In the genomic region with DNA sequence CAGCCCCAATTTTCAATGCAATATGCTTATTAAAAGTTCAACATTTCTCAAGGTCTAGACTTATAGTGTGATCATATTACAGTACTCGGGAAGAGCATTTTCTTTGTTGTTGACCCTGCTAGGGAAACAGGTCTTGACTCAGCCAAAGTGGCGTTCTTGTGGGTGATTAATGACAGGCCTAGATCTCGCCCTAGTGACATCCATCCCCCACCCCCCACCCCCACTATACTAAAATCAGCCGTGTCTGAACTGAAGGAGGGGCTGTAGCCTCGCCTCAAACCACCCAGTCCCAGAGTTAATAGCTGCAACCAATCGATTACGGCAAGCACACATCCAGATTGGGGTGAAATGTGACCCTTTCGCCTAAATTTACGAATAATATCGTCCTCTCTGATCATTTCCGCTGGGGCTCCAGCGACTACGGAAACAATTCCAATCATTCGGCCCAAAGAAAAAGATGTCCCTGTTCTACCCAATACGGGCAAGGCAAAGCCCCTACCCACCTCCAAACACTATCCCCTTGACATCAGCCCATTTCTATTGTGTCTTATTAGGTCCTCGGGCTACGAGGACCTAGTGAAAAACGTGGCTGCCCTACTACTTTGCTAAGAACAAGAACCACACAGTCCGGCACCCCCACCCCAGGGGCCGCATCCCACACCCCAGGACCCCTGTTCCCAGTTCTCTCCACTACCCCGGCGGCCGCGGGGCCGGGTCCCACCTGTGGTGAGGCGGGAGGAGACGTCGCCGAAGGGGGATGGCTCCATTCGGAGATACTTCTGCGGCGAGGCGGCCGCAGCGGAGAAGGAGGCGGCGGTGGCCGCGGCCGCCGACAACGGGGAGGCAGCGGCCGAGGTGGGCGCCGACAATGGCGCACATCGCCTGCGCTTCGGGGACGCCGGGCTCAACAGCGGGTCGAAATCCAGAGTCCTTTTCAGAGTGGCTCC, we compare ENCODE assay signal across 8 cellular contexts. TPM values are rescaled to one million over a fixed set of nuclear protein-coding genes. Genes with fewer than 3 reads are reported as not detected.
DNase-seq lines count a peak whose midpoint lies in the region; ATAC-seq and TF ChIP-seq lines count a peak whose summit lies in the region.

No MANE protein-coding gene starts in this region.

- H3K4me3 ChIP-seq in epithelial cell of esophagus (ENCODE audit: low read length) (peak overlapping the region; percentile 95), mucosa of stomach (ENCODE audit: low read length) (peak overlapping the region; percentile 92), suprapubic skin (peak overlapping the region; percentile 100)

- H3K36me3 ChIP-seq in ES-I3 (ENCODE audit: insufficient read depth, low read length): no peaks in the 10 kb centered on the region
- no peaks in the 10 kb centered on the region for H3K36me3 ChIP-seq in mucosa of stomach (ENCODE audit: control insufficient read depth, insufficient read depth, low read length)
- H3K36me3 ChIP-seq in suprapubic skin: no peaks in the 10 kb centered on the region

- peak; percentile 35 for DNase-seq in NCI-H345 treated with DMSO at 0.1 percent for 48 hours (lab: John Stamatoyannopoulos, UW; ENCODE audit: unreplicated experiment)
- DNase-seq in activated CD4-positive, alpha-beta T cell treated with anti-CD3 and anti-CD28 coated beads, Interleukin-2, amount 50 U/mL, for 24 hours (ENCODE audit: low read depth in 1 of 2, low spot score in 1 of 2): peak; percentile 28 to 37
- peak; percentile 81 for DNase-seq in epithelial cell of esophagus (ENCODE audit: low read depth)
- peak in 1 of 2 donors; percentile 79 for DNase-seq in suprapubic skin (ENCODE audit: low spot score in 2 of 2)

- TF ChIP-seq CTCF in epithelial cell of esophagus (IDR thresholded peaks at IDR 0.05; ENCODE audit: insufficient read depth, low read depth, low read length, missing control alignments) (no peak), suprapubic skin (IDR thresholded peaks at IDR 0.05) (no peak)

- TF ChIP-seq EP300 in suprapubic skin (IDR thresholded peaks at IDR 0.05): no peak

- H3K4me1 ChIP-seq in ES-I3 (ENCODE audit: insufficient read depth, low read length): peaks cover 10% of the 10 kb centered on the region
- H3K4me1 ChIP-seq in mucosa of stomach (ENCODE audit: control insufficient read depth, insufficient read depth, low read length): peaks cover 12% of the 10 kb centered on the region
- H3K4me1 ChIP-seq in suprapubic skin: peaks cover 45% of the 10 kb centered on the region

- no peaks in the 10 kb centered on the region for H3K27me3 ChIP-seq in mucosa of stomach (ENCODE audit: control insufficient read depth, insufficient read depth, low read length)
- no peaks in the 10 kb centered on the region for H3K27me3 ChIP-seq in suprapubic skin

- under 1% methylated on average over 43 of the region's 54 CpGs for WGBS in suprapubic skin

- H3K9ac ChIP-seq in ES-I3 (ENCODE audit: low read depth, low read length) (peak overlapping the region; percentile 95), mucosa of stomach (ENCODE audit: low read length) (peak overlapping the region; percentile 96)

- peak in 1 of 2 donors; percentile 31 for TF ChIP-seq POLR2A in suprapubic skin (IDR thresholded peaks at IDR 0.05)

- ATAC-seq in HG02642 (IDR thresholded peaks at IDR 0.05; ENCODE audit: poor library complexity, unreplicated experiment) (peak; percentile 4), HG02623 (IDR thresholded peaks at IDR 0.05; ENCODE audit: unreplicated experiment) (no peak)

- H3K9me3 ChIP-seq in ES-I3 (ENCODE audit: control insufficient read depth, insufficient read depth, low read length) (no peaks in the 10 kb centered on the region), mucosa of stomach (ENCODE audit: control insufficient read depth, low read length) (no peaks in the 10 kb centered on the region), suprapubic skin (no peaks in the 10 kb centered on the region)

- peak overlapping the region; percentile 100 for H3K27ac ChIP-seq in suprapubic skin

RNA-seq across cellular contexts. Expression of gene AKIRIN2, which starts 1.0 kb away (rescaled TPM):
- total RNA-seq in suprapubic skin: 10 to 100 TPM; 15.3 to 35.4 (median 29.2) TPM
